In genomic region chr1:116913941-116914340, GRCh38 we compare ENCODE assay signal across 23 cellular contexts. TPM values are rescaled to one million over a fixed set of nuclear protein-coding genes. Genes with fewer than 3 reads are reported as not detected.
DNase-seq lines count a peak whose midpoint lies in the region; ATAC-seq and TF ChIP-seq lines count a peak whose summit lies in the region.
"Had no signal": no experiment of that assay in that cellular context is flagged by ENCODE, and none has a peak within 500 bp of the region (broad histone marks: within the 10 kb centered on the region; RNA-seq: fewer than 3 reads in every experiment).

No MANE protein-coding gene starts in this region.

- no peaks in the 10 kb centered on the region for H4K20me1 ChIP-seq in HCT116 (ENCODE audit: insufficient read depth)
- peaks cover 71% of the 10 kb centered on the region for H4K20me1 ChIP-seq in smooth muscle cell (ENCODE audit: low read depth)

- H3K36me3 ChIP-seq in HCT116 (ENCODE audit: control insufficient read depth in 1 of 2, insufficient read depth in 2 of 2, low read length in 2 of 2) (no peaks in the 10 kb centered on the region), adrenal gland (replicated peaks in 1 of 2) (no peaks in the 10 kb centered on the region), sigmoid colon (no peaks in the 10 kb centered on the region), smooth muscle cell (ENCODE audit: low read depth) (no peaks in the 10 kb centered on the region)

- POLR2A ChIA-PET in HCT116 (lab: Charles Lee) (no interaction called here), RWPE1 (lab: Yijun Ruan, JAX; ENCODE audit: low non-redundant PET) (no interaction called here)

- TF ChIP-seq POLR2A in HCT116 (IDR thresholded peaks at IDR 0.05; ENCODE audit: borderline replicate concordance, extremely low read depth, insufficient read depth, insufficient read length) (no peak), adrenal gland (IDR thresholded peaks at IDR 0.05) (no peak), sigmoid colon (IDR thresholded peaks at IDR 0.05) (no peak)

- ATAC-seq in HCT116: no peak

- TSS peak; percentile 4 for BruUV-seq in HCT116 (replicated peaks; lab: Mats Ljungman, UMichigan)

- WGBS in adrenal gland, 4 donors: 77 to 83% (median 80%) methylated on average over 4 of the region's 4 CpGs
- WGBS in sigmoid colon, 2 donors: 89 to 91% methylated on average over 4 of the region's 4 CpGs
- 93% methylated on average over 4 of the region's 4 CpGs for WGBS in smooth muscle cell (ENCODE audit: low lambda C conversion rate)

- H3K9me3 ChIP-seq in HCT116 (ENCODE audit: control insufficient read depth in 1 of 2, insufficient read depth in 1 of 2, low read depth in 1 of 2, low read length in 2 of 2) (no peaks in the 10 kb centered on the region), adrenal gland (replicated peaks in 1 of 3) (no peaks in the 10 kb centered on the region), sigmoid colon (no peaks in the 10 kb centered on the region), smooth muscle cell (replicated peaks; ENCODE audit: low read depth) (no peaks in the 10 kb centered on the region)

- H3K79me2 ChIP-seq in HCT116 (ENCODE audit: insufficient read depth, low read length): peaks cover 79% of the 10 kb centered on the region
- peaks cover 77% of the 10 kb centered on the region for H3K79me2 ChIP-seq in smooth muscle cell (ENCODE audit: low read depth)

- RAD21 ChIA-PET in HCT116 (lab: Charles Lee; ENCODE audit: low non-redundant PET in 1 of 2, low total read pairs in 2 of 2, uncharacterized antibody in 2 of 2, unreplicated experiment in 2 of 2): no interaction called here

- no peak overlapping the region for H3K9ac ChIP-seq in HCT116 (ENCODE audit: low read length)
- no peak overlapping the region for H3K9ac ChIP-seq in smooth muscle cell (ENCODE audit: low read depth)
- H3K9ac ChIP-seq: GM23248 had no signal

- no peak for DNase-seq in HCT116 (ENCODE audit: low read depth, low spot score)
- DNase-seq in adrenal gland: no peak
- DNase-seq in islet precursor cell: peak; percentile 10
- DNase-seq in sigmoid colon: no peak
- no peak for DNase-seq in RWPE1 (ENCODE audit: low spot score)
- DNase-seq in NCI-H187 (lab: John Stamatoyannopoulos, UW): no peak
- no peak for DNase-seq in smooth muscle cell (lab: John Stamatoyannopoulos, UW; ENCODE audit: unreplicated experiment)
- DNase-seq: ACHN; Calu3; CD8-positive, alpha-beta memory T cell; DMS153; GM23248; H9; KG1; NCI-H1092; NCI-H1436; NCI-H1930; NCI-H2227 treated with DMSO at 0.1 percent for 48 hours; NCI-H510A treated with DMSO at 0.1 percent for 48 hours; NCI-H748 treated with DMSO at 0.1 percent for 48 hours; PC-9; RPMI8226 had no signal

- TF ChIP-seq RAD21 in HCT116 (IDR thresholded peaks at IDR 0.05; ENCODE audit: low read depth): no peak

- H3K4me1 ChIP-seq in HCT116 (ENCODE audit: control insufficient read depth in 1 of 2, insufficient read depth in 2 of 2, low read length in 2 of 2) (peaks cover 5 to 22% of the 10 kb centered on the region in 2 experiments; a peak in 3 of 4 replicates), adrenal gland (replicated peaks in 1 of 2) (peaks cover 39 to 75% of the 10 kb centered on the region in 2 donors), sigmoid colon (peaks cover 0 to 85% (median 77%) of the 10 kb centered on the region in 4 donors), smooth muscle cell (ENCODE audit: low read depth) (peaks cover 25% of the 10 kb centered on the region)

- H3K27ac ChIP-seq in HCT116 (ENCODE audit: low read depth, low read length) (no peak overlapping the region), adrenal gland (peak overlapping the region in 4 of 5 donors; percentile 46 to 87 (median 72)), sigmoid colon (peak overlapping the region; percentile 85 to 98 (median 93)), RWPE1 (no peak overlapping the region), smooth muscle cell (ENCODE audit: low read depth) (no peak overlapping the region)
- H3K27ac ChIP-seq: C4-2B, GM23248, PC-9 had no signal

- no peak overlapping the region for H3K4me3 ChIP-seq in HCT116 (replicated peaks in 1 of 2; ENCODE audit: low read depth in 1 of 2, low read length in 2 of 2)
- no peak overlapping the region for H3K4me3 ChIP-seq in adrenal gland
- no peak overlapping the region for H3K4me3 ChIP-seq in sigmoid colon
- H3K4me3 ChIP-seq in smooth muscle cell: no peak overlapping the region
- H3K4me3 ChIP-seq: GM23248, PC-9 had no signal

- H3K4me2 ChIP-seq in HCT116 (ENCODE audit: low read length) (no peak overlapping the region), smooth muscle cell (no peak overlapping the region)

- no peak for TF ChIP-seq EP300 in sigmoid colon (IDR thresholded peaks at IDR 0.05)

- H3K9me2 ChIP-seq in HCT116 (ENCODE audit: insufficient read depth): no peaks in the 10 kb centered on the region

- peaks cover 9% of the 10 kb centered on the region for H3F3A ChIP-seq in smooth muscle cell (ENCODE audit: low read depth)

- H2AFZ ChIP-seq in HCT116 (ENCODE audit: low read depth, low read length, poor library complexity, severe bottlenecking) (no peak overlapping the region), smooth muscle cell (ENCODE audit: low read depth) (no peak overlapping the region)
- H2AFZ ChIP-seq: GM23248, PC-9 had no signal

- intact Hi-C loops in HCT116 (cut with micrococcal nuclease) (no loop called here), adrenal gland (cut with DNase I) (loop anchor here in 1 of 2 donors (10.0 kb wide), 2 partner anchors 71 to 141 kb away; no protein-coding TSS in a partner anchor), sigmoid colon (cut with DNase I) (loop anchor here (5.0 to 10.0 kb wide), 5 partner anchors 38 to 911 kb away; partner anchors contain the start of genes ATP1A1 and MAN1A2)

- CTCF ChIA-PET in HCT116 (lab: Charles Lee): no interaction called here
- CTCF ChIA-PET in RWPE1 (lab: Yijun Ruan, JAX): interaction anchor here (0.6 to 1.0 kb wide), 3 partner anchors 20 to 143 kb away, joined by 3 to 4 read pairs (median 4); no protein-coding TSS in a partner anchor

- no peak for TF ChIP-seq CTCF in HCT116 (IDR thresholded peaks at IDR 0.05 in 2 of 3, conservative IDR thresholded peaks at IDR 0.05 in 1 of 3; ENCODE audit: borderline replicate concordance in 1 of 3, insufficient read depth in 1 of 3, low read depth in 2 of 3, low read length in 2 of 3)
- no peak for TF ChIP-seq CTCF in adrenal gland (IDR thresholded peaks at IDR 0.05)
- no peak for TF ChIP-seq CTCF in sigmoid colon (IDR thresholded peaks at IDR 0.05)
- no peak for TF ChIP-seq CTCF in RWPE1 (conservative IDR thresholded peaks at IDR 0.05; ENCODE audit: low read depth)
- TF ChIP-seq CTCF in smooth muscle cell (IDR thresholded peaks at IDR 0.05; ENCODE audit: borderline replicate concordance, insufficient read depth, poor library complexity, severe bottlenecking): no peak

- no peaks in the 10 kb centered on the region for H3K27me3 ChIP-seq in HCT116 (ENCODE audit: insufficient read depth, low read length)
- H3K27me3 ChIP-seq in adrenal gland: no peaks in the 10 kb centered on the region
- no peaks in the 10 kb centered on the region for H3K27me3 ChIP-seq in sigmoid colon
- no peaks in the 10 kb centered on the region for H3K27me3 ChIP-seq in smooth muscle cell (ENCODE audit: low read depth)

TF ChIP-seq in HCT116, 20 proteins besides CTCF, POLR2A, EP300 and RAD21:
- TF ChIP-seq ELF1 (IDR thresholded peaks at IDR 0.05; ENCODE audit: borderline replicate concordance, low read depth) (no peak), YY1 (IDR thresholded peaks at IDR 0.05; ENCODE audit: extremely low read depth, insufficient replicate concordance, low read depth, low read length) (no peak), ZFX (IDR thresholded peaks at IDR 0.05) (no peak)

RNA-seq across cellular contexts. Expression of gene PTGFRN, which starts 4.2 kb away (rescaled TPM):
- total RNA-seq in HCT116 (2021; ENCODE audit: unreplicated experiment): 60.6 TPM
- 19.1 and 28.3 TPM in 2 replicates for polyA plus RNA-seq in HCT116 (2012)
- total RNA-seq in adrenal gland: 100 to 1,000 TPM in 3 of 8 donors, 10 to 100 TPM in 5; 63.8 to 173 (median 69.1) TPM
- 10 to 100 TPM; 63.3 to 68.7 (median 64.6) TPM for polyA plus RNA-seq in adrenal gland
- total RNA-seq in sigmoid colon: 100 to 1,000 TPM in 2 of 4 donors, 10 to 100 TPM in 2; 77.3 to 179 (median 109) TPM
- 10 to 100 TPM in 2 of 3 donors, 1 to 10 TPM in 1; 6.6 to 38.8 (median 11.8) TPM for polyA plus RNA-seq in sigmoid colon
- 97.9 and 152 TPM in 2 replicates for total RNA-seq in smooth muscle cell
- 62.6 and 64.2 TPM in 2 replicates for polyA plus RNA-seq in smooth muscle cell

Comparison
In these comparisons a context has a peak if more than half of its experiments do, and no peak if none do; other contexts are left out.
1. H3K27ac ChIP-seq: peak in adrenal gland (4 of 5) and sigmoid colon (4 of 4); none in HCT116 (single experiment), RWPE1 (single experiment) and smooth muscle cell (single experiment).